In genomic region chr10:14481752-14482151, GRCh38 we compare ENCODE assay signal across 19 cellular contexts.
DNase-seq lines count a peak whose midpoint lies in the region; ATAC-seq lines count a peak whose summit lies in the region.
"Had no signal": no experiment of that assay in that cellular context is flagged by ENCODE, and none has a peak within 500 bp of the region (broad histone marks: within the 10 kb centered on the region; RNA-seq: fewer than 3 reads in every experiment).

No MANE protein-coding gene starts in this region.

- peak in 9 of 14 donors; percentile 18 to 54 (median 39) for DNase-seq in C1 segment of cervical spinal cord (lab: John Stamatoyannopoulos, UW)
- peak; percentile 91 for DNase-seq in M059J (ENCODE audit: low read depth)
- peak in 47 of 61 donors; percentile 7 to 90 (median 54) for DNase-seq in caudate nucleus (lab: John Stamatoyannopoulos, UW)
- peak; percentile 86 for DNase-seq in midbrain (lab: John Stamatoyannopoulos, UW)
- no peak for DNase-seq in NCI-H128 (lab: John Stamatoyannopoulos, UW; ENCODE audit: unreplicated experiment)
- DNase-seq in ureter (ENCODE audit: low spot score): no peak
- DNase-seq in NCI-H82 treated with DMSO at 0.1 percent for 48 hours (lab: John Stamatoyannopoulos, UW; ENCODE audit: unreplicated experiment): no peak
- DNase-seq: left cardiac atrium; NCI-H1694 treated with DMSO at 0.1 percent for 48 hours; NCI-H510A; PC-9; stimulated activated CD4-positive, alpha-beta T cell treated with anti-CD3 and anti-CD28 coated beads, Interleukin-15, amount 100 ng/mL, for 24 hours; stomach; SW 1271; WERI-Rb-1 had no signal

- no peak for ATAC-seq in HG03108 (IDR thresholded peaks at IDR 0.05; ENCODE audit: unreplicated experiment)

- peak overlapping the region; percentile 72 for H3K27ac ChIP-seq in caudate nucleus (ENCODE audit: low read depth, low read length)
- H3K27ac ChIP-seq: adrenal gland, hepatocyte, HL-60, PC-9, WERI-Rb-1 had no signal

Comparison
In these comparisons a context has a peak if more than half of its experiments do, and no peak if none do; other contexts are left out.
1. DNase-seq: peak in C1 segment of cervical spinal cord (9 of 14), M059J (single experiment), caudate nucleus (47 of 61) and midbrain (single experiment); none in NCI-H128 (single experiment), ureter (single experiment) and NCI-H82 treated with DMSO at 0.1 percent for 48 hours (single experiment).